In genomic region chr6:1787109-1787466, GRCh38 we compare ENCODE assay signal across 1 cellular context.
A peak's percentile ranks its signal among the peaks of the same experiment; 100 is the strongest.
TF ChIP-seq lines count a peak whose summit lies in the region.

No MANE protein-coding gene starts in this region.

TF ChIP-seq in HEK293, 187 proteins besides CTCF, POLR2A, EP300 and RAD21 (continued from another document):
- TF ChIP-seq TSHZ1 (tag by site-specific recombination; IDR thresholded peaks at IDR 0.05; ENCODE audit: borderline replicate concordance), result no peak
- peak; percentile 53 for TF ChIP-seq FEZF1 (tag by site-specific recombination; IDR thresholded peaks at IDR 0.05)
- no peak for TF ChIP-seq ZNF155 (tag by site-specific recombination; IDR thresholded peaks at IDR 0.05)
- no peak for TF ChIP-seq ZNF140 (tag by site-specific recombination; IDR thresholded peaks at IDR 0.05)
- no peak for TF ChIP-seq GFI1B (tag by site-specific recombination; IDR thresholded peaks at IDR 0.05)
- TF ChIP-seq ZNF114 (tag by site-specific recombination; IDR thresholded peaks at IDR 0.05), result no peak
- peak; percentile 48 for TF ChIP-seq GLIS1 (tag by site-specific recombination; IDR thresholded peaks at IDR 0.05)
- TF ChIP-seq ZBTB8A (tag by site-specific recombination; IDR thresholded peaks at IDR 0.05), result peak; percentile 56; the same call in 1 of the 2 replicates
- no peak for TF ChIP-seq ZBTB26 (tag by site-specific recombination; optimal IDR thresholded peaks at IDR 0.05)
- TF ChIP-seq ZNF529 (tag by site-specific recombination; IDR thresholded peaks at IDR 0.05; ENCODE audit: insufficient replicate concordance), result no peak
- no peak for TF ChIP-seq ZBTB49 (tag by site-specific recombination; IDR thresholded peaks at IDR 0.05; ENCODE audit: low read depth)
- TF ChIP-seq ZNF664 (tag by site-specific recombination; IDR thresholded peaks at IDR 0.05), result 0 out of 2 replicates have a peak, but pooled peaks have one; percentile 19
- TF ChIP-seq SP3 (tag by site-specific recombination; IDR thresholded peaks at IDR 0.05), result no peak
- peak; percentile 52; the same call in 1 of the 2 replicates for TF ChIP-seq OSR2 (tag by site-specific recombination; IDR thresholded peaks at IDR 0.05)
- no peak for TF ChIP-seq ZNF544 (tag by site-specific recombination; IDR thresholded peaks at IDR 0.05)
- TF ChIP-seq ZIC2 (tag by site-specific recombination; IDR thresholded peaks at IDR 0.05), result peak; percentile 96
- no peak for TF ChIP-seq ZNF174 (tag by site-specific recombination; IDR thresholded peaks at IDR 0.05)
- no peak for TF ChIP-seq ZNF580 (tag by site-specific recombination; IDR thresholded peaks at IDR 0.05)
- no peak for TF ChIP-seq YY1 (tag by site-specific recombination; IDR thresholded peaks at IDR 0.05)
- no peak for TF ChIP-seq ZNF19 (tag by site-specific recombination; IDR thresholded peaks at IDR 0.05; ENCODE audit: low read depth)
- no peak for TF ChIP-seq MEIS1 (CRISPR knock-in tag; IDR thresholded peaks at IDR 0.05; ENCODE audit: borderline replicate concordance)
